ENCODE assay signal across 1 cellular context in genomic region chr19:55638864-55639359, GRCh38.
TF ChIP-seq lines count a peak whose summit lies in the region.

No MANE protein-coding gene starts in this region.

TF ChIP-seq in HepG2, 621 proteins besides CTCF, POLR2A, EP300 and RAD21 (continues in another document):
- TF ChIP-seq SAP130 (CRISPR knock-in tag; IDR thresholded peaks at IDR 0.05; ENCODE audit: low read depth) (peak; percentile 55), KAT8 (CRISPR knock-in tag; IDR thresholded peaks at IDR 0.05) (peak; percentile 53), ZNF644 (CRISPR knock-in tag; IDR thresholded peaks at IDR 0.05; ENCODE audit: low read depth) (0 out of 2 replicates have a peak, but pooled peaks have one; percentile 57), THAP11 (CRISPR knock-in tag; IDR thresholded peaks at IDR 0.05) (peak; percentile 78), YEATS4 (CRISPR knock-in tag; IDR thresholded peaks at IDR 0.05; ENCODE audit: borderline replicate concordance) (no peak), ZBTB1 (CRISPR knock-in tag; IDR thresholded peaks at IDR 0.05; ENCODE audit: borderline replicate concordance) (no peak), TRIM24 (CRISPR knock-in tag; IDR thresholded peaks at IDR 0.05) (no peak), RCOR2 (CRISPR knock-in tag; IDR thresholded peaks at IDR 0.05) (0 out of 2 replicates have a peak, but pooled peaks have one; percentile 33), ZC3H13 (CRISPR knock-in tag; IDR thresholded peaks at IDR 0.05) (peak; percentile 57; the same call in 1 of the 2 replicates), GABPA (IDR thresholded peaks at IDR 0.05; ENCODE audit: low read depth, low read length) (no peak), GABPA (CRISPR knock-in tag; IDR thresholded peaks at IDR 0.05; ENCODE audit: low read depth) (peak; percentile 67), MTA1 (CRISPR knock-in tag; IDR thresholded peaks at IDR 0.05; ENCODE audit: borderline replicate concordance) (no peak), ZNF574 (CRISPR knock-in tag; IDR thresholded peaks at IDR 0.05) (peak; percentile 99), YY1 (IDR thresholded peaks at IDR 0.05; ENCODE audit: insufficient read depth, insufficient replicate concordance, low read depth, low read length) (peak; percentile 72), ZNF121 (CRISPR knock-in tag; IDR thresholded peaks at IDR 0.05) (peak; percentile 88), ARID5B (CRISPR knock-in tag; IDR thresholded peaks at IDR 0.05) (0 out of 2 replicates have a peak, but pooled peaks have one; percentile 10), BHLHE40 (IDR thresholded peaks at IDR 0.05; ENCODE audit: low read length) (0 out of 2 replicates have a peak, but pooled peaks have one; percentile 14), ZNF12 (CRISPR knock-in tag; IDR thresholded peaks at IDR 0.05) (no peak), ETV5 (CRISPR knock-in tag; IDR thresholded peaks at IDR 0.05; ENCODE audit: borderline replicate concordance) (0 out of 2 replicates have a peak, but pooled peaks have one; percentile 18), GATAD1 (CRISPR knock-in tag; IDR thresholded peaks at IDR 0.05) (peak; percentile 82), FOXK1 (CRISPR knock-in tag; IDR thresholded peaks at IDR 0.05; ENCODE audit: borderline replicate concordance, low read depth) (peak; percentile 47; the same call in 1 of the 2 replicates), TOE1 (CRISPR knock-in tag; IDR thresholded peaks at IDR 0.05) (no peak), ZNF709 (CRISPR knock-in tag; IDR thresholded peaks at IDR 0.05) (no peak), XRCC5 (optimal IDR thresholded peaks at IDR 0.05; ENCODE audit: low read length) (peak; percentile 61), ZFP90 (CRISPR knock-in tag; IDR thresholded peaks at IDR 0.05; ENCODE audit: borderline replicate concordance) (no peak), ZMAT3 (CRISPR knock-in tag; conservative IDR thresholded peaks at IDR 0.05) (no peak), ZNF784 (CRISPR knock-in tag; IDR thresholded peaks at IDR 0.05; ENCODE audit: borderline replicate concordance) (0 out of 2 replicates have a peak, but pooled peaks have one; percentile 22), PATZ1 (CRISPR knock-in tag; IDR thresholded peaks at IDR 0.05) (peak; percentile 60), ZMYM4 (CRISPR knock-in tag; IDR thresholded peaks at IDR 0.05) (peak; percentile 91), ZBTB10 (CRISPR knock-in tag; IDR thresholded peaks at IDR 0.05; ENCODE audit: borderline replicate concordance) (no peak), ZNF674 (CRISPR knock-in tag; IDR thresholded peaks at IDR 0.05; ENCODE audit: low read depth) (no peak), SRSF9 (IDR thresholded peaks at IDR 0.05; ENCODE audit: borderline replicate concordance, insufficient read depth, low read depth, low read length, poor library complexity, severe bottlenecking) (no peak), SP1 (IDR thresholded peaks at IDR 0.05) (no peak), SP1 (CRISPR knock-in tag; IDR thresholded peaks at IDR 0.05) (0 out of 2 replicates have a peak, but pooled peaks have one; percentile 10), U2AF1 (optimal IDR thresholded peaks at IDR 0.05; ENCODE audit: low read depth, low read length) (no peak), GABPB1 (CRISPR knock-in tag; IDR thresholded peaks at IDR 0.05) (peak; percentile 39), HMGXB4 (CRISPR knock-in tag; IDR thresholded peaks at IDR 0.05; ENCODE audit: borderline replicate concordance in 1 of 2, low read depth in 1 of 2) (peak; percentile 51 to 59; a peak in 1 of 4 replicates), MIER2 (CRISPR knock-in tag; IDR thresholded peaks at IDR 0.05) (0 out of 2 replicates have a peak, but pooled peaks have one; percentile 9), JUNB (CRISPR knock-in tag; IDR thresholded peaks at IDR 0.05; ENCODE audit: borderline replicate concordance) (no peak), KDM5A (IDR thresholded peaks at IDR 0.05; ENCODE audit: borderline replicate concordance, low read length) (peak; percentile 40; the same call in 1 of the 2 replicates), POLR2AphosphoS2 (IDR thresholded peaks at IDR 0.05; ENCODE audit: low read depth, low read length) (no peak), ZFX (CRISPR knock-in tag; IDR thresholded peaks at IDR 0.05; ENCODE audit: low read depth) (no peak)
- TF ChIP-seq, protein P1, sequence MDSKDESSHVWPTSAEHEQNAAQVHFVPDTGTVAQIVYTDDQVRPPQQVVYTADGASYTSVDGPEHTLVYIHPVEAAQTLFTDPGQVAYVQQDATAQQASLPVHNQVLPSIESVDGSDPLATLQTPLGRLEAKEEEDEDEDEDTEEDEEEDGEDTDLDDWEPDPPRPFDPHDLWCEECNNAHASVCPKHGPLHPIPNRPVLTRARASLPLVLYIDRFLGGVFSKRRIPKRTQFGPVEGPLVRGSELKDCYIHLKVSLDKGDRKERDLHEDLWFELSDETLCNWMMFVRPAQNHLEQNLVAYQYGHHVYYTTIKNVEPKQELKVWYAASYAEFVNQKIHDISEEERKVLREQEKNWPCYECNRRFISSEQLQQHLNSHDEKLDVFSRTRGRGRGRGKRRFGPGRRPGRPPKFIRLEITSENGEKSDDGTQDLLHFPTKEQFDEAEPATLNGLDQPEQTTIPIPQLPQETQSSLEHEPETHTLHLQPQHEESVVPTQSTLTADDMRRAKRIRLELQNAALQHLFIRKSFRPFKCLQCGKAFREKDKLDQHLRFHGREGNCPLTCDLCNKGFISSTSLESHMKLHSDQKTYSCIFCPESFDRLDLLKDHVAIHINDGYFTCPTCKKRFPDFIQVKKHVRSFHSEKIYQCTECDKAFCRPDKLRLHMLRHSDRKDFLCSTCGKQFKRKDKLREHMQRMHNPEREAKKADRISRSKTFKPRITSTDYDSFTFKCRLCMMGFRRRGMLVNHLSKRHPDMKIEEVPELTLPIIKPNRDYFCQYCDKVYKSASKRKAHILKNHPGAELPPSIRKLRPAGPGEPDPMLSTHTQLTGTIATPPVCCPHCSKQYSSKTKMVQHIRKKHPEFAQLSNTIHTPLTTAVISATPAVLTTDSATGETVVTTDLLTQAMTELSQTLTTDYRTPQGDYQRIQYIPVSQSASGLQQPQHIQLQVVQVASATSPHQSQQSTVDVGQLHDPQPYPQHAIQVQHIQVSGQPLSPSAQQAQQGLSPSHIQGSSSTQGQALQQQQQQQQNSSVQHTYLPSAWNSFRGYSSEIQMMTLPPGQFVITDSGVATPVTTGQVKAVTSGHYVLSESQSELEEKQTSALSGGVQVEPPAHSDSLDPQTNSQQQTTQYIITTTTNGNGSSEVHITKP (CRISPR knock-in tag; IDR thresholded peaks at IDR 0.05; ENCODE audit: low read depth): peak; percentile 92
- TF ChIP-seq, protein P2, sequence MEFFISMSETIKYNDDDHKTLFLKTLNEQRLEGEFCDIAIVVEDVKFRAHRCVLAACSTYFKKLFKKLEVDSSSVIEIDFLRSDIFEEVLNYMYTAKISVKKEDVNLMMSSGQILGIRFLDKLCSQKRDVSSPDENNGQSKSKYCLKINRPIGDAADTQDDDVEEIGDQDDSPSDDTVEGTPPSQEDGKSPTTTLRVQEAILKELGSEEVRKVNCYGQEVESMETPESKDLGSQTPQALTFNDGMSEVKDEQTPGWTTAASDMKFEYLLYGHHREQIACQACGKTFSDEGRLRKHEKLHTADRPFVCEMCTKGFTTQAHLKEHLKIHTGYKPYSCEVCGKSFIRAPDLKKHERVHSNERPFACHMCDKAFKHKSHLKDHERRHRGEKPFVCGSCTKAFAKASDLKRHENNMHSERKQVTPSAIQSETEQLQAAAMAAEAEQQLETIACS (CRISPR knock-in tag; IDR thresholded peaks at IDR 0.05): no peak
